8 cellular contexts compared by ENCODE assay signal in the genomic region with DNA sequence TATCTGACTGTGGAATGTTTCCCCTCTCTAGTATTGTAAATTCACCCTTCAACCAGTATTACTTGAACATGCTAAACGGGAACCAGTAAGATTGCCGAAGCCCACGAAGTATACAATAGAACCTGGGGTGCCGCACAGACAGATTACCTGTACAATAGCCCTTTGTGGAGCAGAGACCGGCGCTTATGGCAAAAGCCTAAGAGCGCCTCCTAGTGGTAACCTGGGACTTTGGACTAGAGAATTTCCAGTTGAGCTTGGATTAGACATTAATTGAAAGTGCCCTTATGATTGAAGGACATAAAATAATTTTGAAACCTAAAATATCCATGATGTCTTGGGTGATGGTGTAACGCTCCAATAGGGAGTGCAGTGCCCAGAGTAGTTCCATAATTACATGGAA. TPM values are rescaled to one million over a fixed set of nuclear protein-coding genes. Genes with fewer than 3 reads are reported as not detected.
DNase-seq lines count a peak whose midpoint lies in the region; ATAC-seq and TF ChIP-seq lines count a peak whose summit lies in the region.

No MANE protein-coding gene starts in this region.

- no peak overlapping the region for H3K4me3 Mint-ChIP-seq in immature natural killer cell

- 0% methylated on average over 3 to 8 of the region's 8 CpGs for WGBS in body of pancreas, 2 donors

- intact Hi-C loops in body of pancreas (cut with DNase I): no loop called here

- no peaks in the 10 kb centered on the region for H3K9me3 ChIP-seq in body of pancreas

- peak; percentile 84 for ATAC-seq in body of pancreas
- ATAC-seq in GM18873 (IDR thresholded peaks at IDR 0.05; ENCODE audit: low FRiP score, unreplicated experiment): no peak

- H3K27ac ChIP-seq in body of pancreas: no peak overlapping the region

- no peaks in the 10 kb centered on the region for H3K4me1 ChIP-seq in body of pancreas

- H3K4me3 ChIP-seq in body of pancreas: no peak overlapping the region

- DNase-seq in DMS 273 (lab: John Stamatoyannopoulos, UW; ENCODE audit: unreplicated experiment) (peak; percentile 91), DMS 273 treated with DMSO at 0.1 percent for 48 hours (lab: John Stamatoyannopoulos, UW) (no peak), NCI-H1930 (lab: John Stamatoyannopoulos, UW) (peak; percentile 57 to 58), UCSD-AML1 (lab: John Stamatoyannopoulos, UW; ENCODE audit: unreplicated experiment) (peak; percentile 37), body of pancreas (peak; percentile 69 to 80 (median 74)), immature natural killer cell (peak; percentile 60 to 72 (median 69))
- DNase-seq in stimulated activated CD4-positive, alpha-beta T cell treated with anti-CD3 and anti-CD28 coated beads, Interleukin-15, amount 100 ng/mL, for 24 hours: peak; percentile 71

- H3K27ac Mint-ChIP-seq in immature natural killer cell: no peak overlapping the region

- TF ChIP-seq CTCF in body of pancreas (IDR thresholded peaks at IDR 0.05): peak; percentile 44 to 83 (median 66)

- no peaks in the 10 kb centered on the region for H3K36me3 ChIP-seq in body of pancreas (replicated peaks in 1 of 2; ENCODE audit: insufficient read depth in 1 of 2, low read depth in 2 of 2)

- no peaks in the 10 kb centered on the region for H3K9me3 Mint-ChIP-seq in immature natural killer cell

- peaks cover 15 to 19% of the 10 kb centered on the region in 2 donors for H3K4me1 Mint-ChIP-seq in immature natural killer cell

- no peak for TF ChIP-seq POLR2A in body of pancreas (IDR thresholded peaks at IDR 0.05)

- no peaks in the 10 kb centered on the region for H3K36me3 Mint-ChIP-seq in immature natural killer cell

- no peaks in the 10 kb centered on the region for H3K27me3 ChIP-seq in body of pancreas

- peaks cover 3 to 10% (median 4%) of the 10 kb centered on the region in 3 donors for H3K27me3 Mint-ChIP-seq in immature natural killer cell (ENCODE audit: low read depth in 3 of 3)

RNA-seq across cellular contexts. Expression of a gene that starts 14.1 kb away (rescaled TPM):
- under 1 TPM in 1 of 2 donors, not detected in 1; 0.26 TPM for total RNA-seq in body of pancreas
- polyA plus RNA-seq in immature natural killer cell: not detected
